ENCODE assay signal across 2 cellular contexts in genomic region chr11:92316410-92316809, GRCh38.
TF ChIP-seq lines count a peak whose summit lies in the region.

No MANE protein-coding gene starts in this region.

TF ChIP-seq in HepG2, 621 proteins besides CTCF, POLR2A, EP300 and RAD21 (continued from another document):
- TF ChIP-seq FIP1L1 (IDR thresholded peaks at IDR 0.05; ENCODE audit: borderline replicate concordance, insufficient read depth, low read depth, low read length) (no peak), HMGXB3 (CRISPR knock-in tag; IDR thresholded peaks at IDR 0.05; ENCODE audit: borderline replicate concordance) (no peak), MAFF (IDR thresholded peaks at IDR 0.05; ENCODE audit: low read depth, low read length) (peak; percentile 84)

TF ChIP-seq in WTC11, 78 proteins besides CTCF, POLR2A, EP300 and RAD21 (continued from another document):
- TF ChIP-seq NR3C1 (CRISPR knock-in tag; conservative IDR thresholded peaks at IDR 0.05; ENCODE audit: low read depth) (no peak), NFE2L1 (CRISPR knock-in tag; IDR thresholded peaks at IDR 0.05) (no peak)
